ENCODE assay signal across 8 cellular contexts in genomic region chrX:41558531-41558930, GRCh38.
DNase-seq lines count a peak whose midpoint lies in the region; ATAC-seq, FAIRE-seq and TF ChIP-seq lines count a peak whose summit lies in the region.

No MANE protein-coding gene starts in this region.

- H3K36me3 ChIP-seq in HepG2 (replicated peaks in 1 of 2; ENCODE audit: control insufficient read depth in 1 of 2, insufficient read depth in 2 of 2, low read length in 2 of 2), result peaks cover 0 to 4% of the 10 kb centered on the region in 2 experiments; a peak in 1 of 5 replicates

- intact Hi-C loops in HepG2 (cut with micrococcal nuclease; ENCODE audit: unreplicated experiment), result no loop called here

- TF ChIP-seq CTCF in HFFc6 (IDR thresholded peaks at IDR 0.05), result peak; percentile 71
- no peak for TF ChIP-seq CTCF in HepG2 (CRISPR knock-in tag; IDR thresholded peaks at IDR 0.05)

- no peaks in the 10 kb centered on the region; the same call in 1 of the 2 replicates for H3K27me3 Mint-ChIP-seq in HFFc6 (ENCODE audit: insufficient read depth)
- H3K27me3 Mint-ChIP-seq in activated CD8-positive, alpha-beta T cell treated with anti-CD3 and anti-CD28 coated beads, Interleukin-2, amount 10 ng/mL, durations not matched to agents 7 days and 5 days (ENCODE audit: low read depth), result no peaks in the 10 kb centered on the region

- WGBS in HepG2 (ENCODE audit: low lambda C conversion rate), result 86% methylated on average over 2 of the region's 2 CpGs

- no peaks in the 10 kb centered on the region for H4K20me1 ChIP-seq in HepG2 (ENCODE audit: insufficient read depth, low read length)

- H3K4me1 Mint-ChIP-seq in HFFc6 (ENCODE audit: low read depth), result peaks cover 44% of the 10 kb centered on the region
- H3K4me1 Mint-ChIP-seq in activated CD8-positive, alpha-beta T cell treated with anti-CD3 and anti-CD28 coated beads, Interleukin-2, amount 10 ng/mL, durations not matched to agents 7 days and 5 days (ENCODE audit: low read depth), result peaks cover 49% of the 10 kb centered on the region

- TF ChIP-seq POLR2A in HepG2 (IDR thresholded peaks at IDR 0.05; ENCODE audit: insufficient read depth in 1 of 2, low read depth in 2 of 2, low read length in 2 of 2), result no peak

- no peak overlapping the region for H2AFZ ChIP-seq in HepG2 (ENCODE audit: low read length)

- TF ChIP-seq EP300 in HepG2 (IDR thresholded peaks at IDR 0.05; ENCODE audit: low read depth in 2 of 2, low read length in 2 of 2) (no peak), HepG2 (CRISPR knock-in tag; IDR thresholded peaks at IDR 0.05; ENCODE audit: borderline replicate concordance) (no peak)

- H3K4me3 ChIP-seq in HepG2 (replicated peaks in 1 of 3; ENCODE audit: insufficient read depth in 1 of 3, low read depth in 2 of 3, low read length in 3 of 3), result no peak overlapping the region

- CTCF ChIA-PET in activated CD8-positive, alpha-beta T cell treated with anti-CD3 and anti-CD28 coated beads, Interleukin-2, amount 10 ng/mL, durations not matched to agents 7 days and 5 days (lab: Charles Lee), result interaction anchor here (1.0 to 1.8 kb wide), 4 partner anchors 28 to 223 kb away, joined by 3 to 15 read pairs (median 3); no protein-coding TSS in a partner anchor
- CTCF ChIA-PET in HepG2 (lab: Yijun Ruan, JAX; ENCODE audit: low intra/inter-chr PET ratio, low total read pairs), result no interaction called here

- no peak overlapping the region for H3K27ac Mint-ChIP-seq in HFFc6
- no peak overlapping the region for H3K27ac Mint-ChIP-seq in activated CD8-positive, alpha-beta T cell treated with anti-CD3 and anti-CD28 coated beads, Interleukin-2, amount 10 ng/mL, durations not matched to agents 7 days and 5 days

- H3K4me2 ChIP-seq in HepG2 (ENCODE audit: low read depth, low read length), result no peak overlapping the region

- no peak overlapping the region for H3K27ac ChIP-seq in HepG2 (ENCODE audit: extremely low read length, insufficient read depth, low read length)

- POLR2A ChIA-PET in activated CD8-positive, alpha-beta T cell treated with anti-CD3 and anti-CD28 coated beads, Interleukin-2, amount 10 ng/mL, durations not matched to agents 7 days and 5 days (lab: Charles Lee), result no interaction called here
- POLR2A ChIA-PET in HepG2 (lab: Yijun Ruan, JAX), result no interaction called here

- no peaks in the 10 kb centered on the region for H3K27me3 ChIP-seq in HepG2 (ENCODE audit: control insufficient read depth in 1 of 2, insufficient read depth in 2 of 2, low read length in 2 of 2)

- TF ChIP-seq RAD21 in HepG2 (CRISPR knock-in tag; IDR thresholded peaks at IDR 0.05), result no peak

- no peaks in the 10 kb centered on the region for H3K4me1 ChIP-seq in HepG2 (ENCODE audit: insufficient read depth, low read length)

- in situ Hi-C loops in HepG2 (cut with HindIII; ENCODE audit: extremely low pct_ligation_motif_present, low pct_unique_long_range_greater_than_20kb), result no loop called here

- no peak for FAIRE-seq in HepG2 (lab: Jason Lieb, UNC)

- H3K9ac ChIP-seq in HepG2 (ENCODE audit: insufficient read depth, low read depth, low read length), result no peak overlapping the region

- H3K4me3 Mint-ChIP-seq in HFFc6, result no peak overlapping the region
- H3K4me3 Mint-ChIP-seq in activated CD8-positive, alpha-beta T cell treated with anti-CD3 and anti-CD28 coated beads, Interleukin-2, amount 10 ng/mL, durations not matched to agents 7 days and 5 days, result no peak overlapping the region

- no TSS peak for BruUV-seq in HepG2 (replicated peaks; lab: Mats Ljungman, UMichigan)

- peak; percentile 49 for DNase-seq in CD1c-positive myeloid dendritic cell (ENCODE audit: extremely low spot score)
- DNase-seq in HFFc6, result no peak
- peak; percentile 21 for DNase-seq in activated CD8-positive, alpha-beta T cell treated with anti-CD3 and anti-CD28 coated beads, Interleukin-2, amount 10 ng/mL, durations not matched to agents 7 days and 5 days
- DNase-seq in HepG2 (ENCODE audit: low spot score), result no peak
- DNase-seq in NCI-H524 treated with DMSO at 0.1 percent for 48 hours (lab: John Stamatoyannopoulos, UW), result no peak
- no peak for DNase-seq in activated CD4-positive, CD25-positive, alpha-beta regulatory T cell (lab: John Stamatoyannopoulos, UW)
- DNase-seq in activated CD4-positive, alpha-beta T cell treated with anti-CD3 and anti-CD28 coated beads, Interleukin-2, amount 50 U/mL, for 48 hours, result no peak

- ATAC-seq in activated CD8-positive, alpha-beta T cell treated with anti-CD3 and anti-CD28 coated beads, Interleukin-2, amount 10 ng/mL, durations not matched to agents 7 days and 5 days, result no peak
- ATAC-seq in HepG2 (no peak), HG02852 (IDR thresholded peaks at IDR 0.05; ENCODE audit: unreplicated experiment) (no peak)

- no peaks in the 10 kb centered on the region for H3K79me2 ChIP-seq in HepG2 (ENCODE audit: insufficient read depth, low read length)

- no peaks in the 10 kb centered on the region for H3K36me3 Mint-ChIP-seq in HFFc6 (ENCODE audit: low read depth)
- peaks cover 14% of the 10 kb centered on the region for H3K36me3 Mint-ChIP-seq in activated CD8-positive, alpha-beta T cell treated with anti-CD3 and anti-CD28 coated beads, Interleukin-2, amount 10 ng/mL, durations not matched to agents 7 days and 5 days (ENCODE audit: low read depth)

- no peaks in the 10 kb centered on the region for H3K9me3 Mint-ChIP-seq in HFFc6
- H3K9me3 Mint-ChIP-seq in activated CD8-positive, alpha-beta T cell treated with anti-CD3 and anti-CD28 coated beads, Interleukin-2, amount 10 ng/mL, durations not matched to agents 7 days and 5 days (ENCODE audit: insufficient read depth), result no peaks in the 10 kb centered on the region

- no peaks in the 10 kb centered on the region for H3K9me3 ChIP-seq in HepG2 (ENCODE audit: low read length)

TF ChIP-seq in HepG2, 621 proteins besides CTCF, POLR2A, EP300 and RAD21:
- TF ChIP-seq STAG1 (CRISPR knock-in tag; IDR thresholded peaks at IDR 0.05), result peak; percentile 23; the same call in 1 of the 2 replicates
- no peak for TF ChIP-seq HDAC6 (IDR thresholded peaks at IDR 0.05; ENCODE audit: low read depth, low read length)
- no peak for TF ChIP-seq ZKSCAN8 (CRISPR knock-in tag; IDR thresholded peaks at IDR 0.05; ENCODE audit: borderline replicate concordance)
- TF ChIP-seq ZFP82 (CRISPR knock-in tag; IDR thresholded peaks at IDR 0.05; ENCODE audit: borderline replicate concordance), result no peak
TF ChIP-seq in HepG2: peak in this region for 1.

Comparison
In these comparisons a context has a peak if more than half of its experiments do, and no peak if none do; other contexts are left out.
1. DNase-seq: peak in CD1c-positive myeloid dendritic cell (single experiment) and activated CD8-positive, alpha-beta T cell treated with anti-CD3 and anti-CD28 coated beads, Interleukin-2, amount 10 ng/mL, durations not matched to agents 7 days and 5 days (single experiment); none in HFFc6 (single experiment), HepG2 (single experiment), NCI-H524 treated with DMSO at 0.1 percent for 48 hours (single experiment), activated CD4-positive, CD25-positive, alpha-beta regulatory T cell (0 of 4) and activated CD4-positive, alpha-beta T cell treated with anti-CD3 and anti-CD28 coated beads, Interleukin-2, amount 50 U/mL, for 48 hours (0 of 2).